1 cellular context compared by ENCODE assay signal in genomic region chr6:128339635-128340436, GRCh38.
TF ChIP-seq lines count a peak whose summit lies in the region.

No MANE protein-coding gene starts in this region.

TF ChIP-seq in HepG2, 621 proteins besides CTCF, POLR2A, EP300 and RAD21 (continued from another document and continues in another):
- TF ChIP-seq, protein P1, sequence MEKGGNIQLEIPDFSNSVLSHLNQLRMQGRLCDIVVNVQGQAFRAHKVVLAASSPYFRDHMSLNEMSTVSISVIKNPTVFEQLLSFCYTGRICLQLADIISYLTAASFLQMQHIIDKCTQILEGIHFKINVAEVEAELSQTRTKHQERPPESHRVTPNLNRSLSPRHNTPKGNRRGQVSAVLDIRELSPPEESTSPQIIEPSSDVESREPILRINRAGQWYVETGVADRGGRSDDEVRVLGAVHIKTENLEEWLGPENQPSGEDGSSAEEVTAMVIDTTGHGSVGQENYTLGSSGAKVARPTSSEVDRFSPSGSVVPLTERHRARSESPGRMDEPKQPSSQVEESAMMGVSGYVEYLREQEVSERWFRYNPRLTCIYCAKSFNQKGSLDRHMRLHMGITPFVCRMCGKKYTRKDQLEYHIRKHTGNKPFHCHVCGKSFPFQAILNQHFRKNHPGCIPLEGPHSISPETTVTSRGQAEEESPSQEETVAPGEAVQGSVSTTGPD (CRISPR knock-in tag; IDR thresholded peaks at IDR 0.05): peak; percentile 85; the same call in 1 of the 2 replicates
- TF ChIP-seq STAT5B (CRISPR knock-in tag; IDR thresholded peaks at IDR 0.05) (no peak), ZBTB42 (CRISPR knock-in tag; IDR thresholded peaks at IDR 0.05) (no peak), ZNF776 (CRISPR knock-in tag; IDR thresholded peaks at IDR 0.05) (no peak), TEAD3 (CRISPR knock-in tag; optimal IDR thresholded peaks at IDR 0.05; ENCODE audit: borderline replicate concordance) (no peak), ZNF138 (CRISPR knock-in tag; IDR thresholded peaks at IDR 0.05; ENCODE audit: low read depth) (no peak), SMAD3 (CRISPR knock-in tag; IDR thresholded peaks at IDR 0.05) (no peak), THYN1 (CRISPR knock-in tag; IDR thresholded peaks at IDR 0.05; ENCODE audit: borderline replicate concordance, low read depth) (no peak), PRPF4 (IDR thresholded peaks at IDR 0.05; ENCODE audit: low read depth, low read length, poor library complexity, severe bottlenecking) (no peak), ZNF567 (CRISPR knock-in tag; IDR thresholded peaks at IDR 0.05; ENCODE audit: borderline replicate concordance) (no peak), ATAD3A (CRISPR knock-in tag; IDR thresholded peaks at IDR 0.05) (no peak), ZNF10 (CRISPR knock-in tag; IDR thresholded peaks at IDR 0.05; ENCODE audit: borderline replicate concordance, low read depth) (no peak), ZBTB20 (CRISPR knock-in tag; IDR thresholded peaks at IDR 0.05; ENCODE audit: borderline replicate concordance, low read depth) (no peak), ZNF280D (CRISPR knock-in tag; IDR thresholded peaks at IDR 0.05) (no peak), DPF2 (CRISPR knock-in tag; IDR thresholded peaks at IDR 0.05; ENCODE audit: borderline replicate concordance, low read depth) (no peak; the same call in 1 of the 2 replicates), PTBP1 (IDR thresholded peaks at IDR 0.05; ENCODE audit: low read depth, low read length, poor library complexity, severe bottlenecking) (no peak), ZNF350 (CRISPR knock-in tag; IDR thresholded peaks at IDR 0.05; ENCODE audit: borderline replicate concordance, low read depth) (no peak), ISL2 (CRISPR knock-in tag; IDR thresholded peaks at IDR 0.05) (peak; percentile 2; the same call in 1 of the 2 replicates), GRHL1 (CRISPR knock-in tag; conservative IDR thresholded peaks at IDR 0.05) (no peak), ZNF335 (CRISPR knock-in tag; IDR thresholded peaks at IDR 0.05) (no peak), IRF9 (CRISPR knock-in tag; IDR thresholded peaks at IDR 0.05; ENCODE audit: borderline replicate concordance) (no peak), TARDBP (CRISPR knock-in tag; IDR thresholded peaks at IDR 0.05) (peak; percentile 50; the same call in 1 of the 2 replicates), ZNF549 (CRISPR knock-in tag; IDR thresholded peaks at IDR 0.05) (no peak), MEF2D (CRISPR knock-in tag; IDR thresholded peaks at IDR 0.05) (no peak), ZNF121 (CRISPR knock-in tag; IDR thresholded peaks at IDR 0.05) (no peak), ZNF446 (CRISPR knock-in tag; IDR thresholded peaks at IDR 0.05) (no peak), ZXDC (CRISPR knock-in tag; IDR thresholded peaks at IDR 0.05) (no peak), PHF5A (CRISPR knock-in tag; IDR thresholded peaks at IDR 0.05; ENCODE audit: low read depth, unreplicated experiment) (no peak), TBP (CRISPR knock-in tag; IDR thresholded peaks at IDR 0.05) (no peak), ZSCAN9 (CRISPR knock-in tag; IDR thresholded peaks at IDR 0.05; ENCODE audit: borderline replicate concordance) (no peak), RFX1 (IDR thresholded peaks at IDR 0.05) (no peak), MTF1 (CRISPR knock-in tag; IDR thresholded peaks at IDR 0.05) (no peak), ELF1 (CRISPR knock-in tag; IDR thresholded peaks at IDR 0.05) (no peak), ZFP1 (CRISPR knock-in tag; IDR thresholded peaks at IDR 0.05) (0 out of 2 replicates have a peak, but pooled peaks have one; percentile 27), ZNF619 (CRISPR knock-in tag; IDR thresholded peaks at IDR 0.05) (no peak), SRY (CRISPR knock-in tag; IDR thresholded peaks at IDR 0.05) (no peak), ZNF124 (CRISPR knock-in tag; IDR thresholded peaks at IDR 0.05) (no peak)
- TF ChIP-seq, protein P2, sequence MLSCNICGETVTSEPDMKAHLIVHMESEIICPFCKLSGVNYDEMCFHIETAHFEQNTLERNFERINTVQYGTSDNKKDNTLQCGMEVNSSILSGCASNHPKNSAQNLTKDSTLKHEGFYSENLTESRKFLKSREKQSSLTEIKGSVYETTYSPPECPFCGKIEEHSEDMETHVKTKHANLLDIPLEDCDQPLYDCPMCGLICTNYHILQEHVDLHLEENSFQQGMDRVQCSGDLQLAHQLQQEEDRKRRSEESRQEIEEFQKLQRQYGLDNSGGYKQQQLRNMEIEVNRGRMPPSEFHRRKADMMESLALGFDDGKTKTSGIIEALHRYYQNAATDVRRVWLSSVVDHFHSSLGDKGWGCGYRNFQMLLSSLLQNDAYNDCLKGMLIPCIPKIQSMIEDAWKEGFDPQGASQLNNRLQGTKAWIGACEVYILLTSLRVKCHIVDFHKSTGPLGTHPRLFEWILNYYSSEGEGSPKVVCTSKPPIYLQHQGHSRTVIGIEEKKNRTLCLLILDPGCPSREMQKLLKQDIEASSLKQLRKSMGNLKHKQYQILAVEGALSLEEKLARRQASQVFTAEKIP (CRISPR knock-in tag; IDR thresholded peaks at IDR 0.05; ENCODE audit: borderline replicate concordance): no peak
- TF ChIP-seq, protein P3, sequence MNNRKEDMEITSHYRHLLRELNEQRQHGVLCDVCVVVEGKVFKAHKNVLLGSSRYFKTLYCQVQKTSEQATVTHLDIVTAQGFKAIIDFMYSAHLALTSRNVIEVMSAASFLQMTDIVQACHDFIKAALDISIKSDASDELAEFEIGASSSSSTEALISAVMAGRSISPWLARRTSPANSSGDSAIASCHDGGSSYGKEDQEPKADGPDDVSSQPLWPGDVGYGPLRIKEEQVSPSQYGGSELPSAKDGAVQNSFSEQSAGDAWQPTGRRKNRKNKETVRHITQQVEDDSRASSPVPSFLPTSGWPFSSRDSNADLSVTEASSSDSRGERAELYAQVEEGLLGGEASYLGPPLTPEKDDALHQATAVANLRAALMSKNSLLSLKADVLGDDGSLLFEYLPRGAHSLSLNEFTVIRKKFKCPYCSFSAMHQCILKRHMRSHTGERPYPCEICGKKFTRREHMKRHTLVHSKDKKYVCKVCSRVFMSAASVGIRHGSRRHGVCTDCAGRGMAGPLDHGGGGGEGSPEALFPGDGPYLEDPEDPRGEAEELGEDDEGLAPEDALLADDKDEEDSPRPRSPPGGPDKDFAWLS (CRISPR knock-in tag; IDR thresholded peaks at IDR 0.05; ENCODE audit: borderline replicate concordance): no peak
- TF ChIP-seq, protein P4, sequence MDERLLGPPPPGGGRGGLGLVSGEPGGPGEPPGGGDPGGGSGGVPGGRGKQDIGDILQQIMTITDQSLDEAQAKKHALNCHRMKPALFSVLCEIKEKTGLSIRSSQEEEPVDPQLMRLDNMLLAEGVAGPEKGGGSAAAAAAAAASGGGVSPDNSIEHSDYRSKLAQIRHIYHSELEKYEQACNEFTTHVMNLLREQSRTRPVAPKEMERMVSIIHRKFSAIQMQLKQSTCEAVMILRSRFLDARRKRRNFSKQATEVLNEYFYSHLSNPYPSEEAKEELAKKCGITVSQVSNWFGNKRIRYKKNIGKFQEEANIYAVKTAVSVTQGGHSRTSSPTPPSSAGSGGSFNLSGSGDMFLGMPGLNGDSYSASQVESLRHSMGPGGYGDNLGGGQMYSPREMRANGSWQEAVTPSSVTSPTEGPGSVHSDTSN (CRISPR knock-in tag; IDR thresholded peaks at IDR 0.05): no peak
- TF ChIP-seq, protein P5, sequence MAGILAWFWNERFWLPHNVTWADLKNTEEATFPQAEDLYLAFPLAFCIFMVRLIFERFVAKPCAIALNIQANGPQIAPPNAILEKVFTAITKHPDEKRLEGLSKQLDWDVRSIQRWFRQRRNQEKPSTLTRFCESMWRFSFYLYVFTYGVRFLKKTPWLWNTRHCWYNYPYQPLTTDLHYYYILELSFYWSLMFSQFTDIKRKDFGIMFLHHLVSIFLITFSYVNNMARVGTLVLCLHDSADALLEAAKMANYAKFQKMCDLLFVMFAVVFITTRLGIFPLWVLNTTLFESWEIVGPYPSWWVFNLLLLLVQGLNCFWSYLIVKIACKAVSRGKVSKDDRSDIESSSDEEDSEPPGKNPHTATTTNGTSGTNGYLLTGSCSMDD (CRISPR knock-in tag; IDR thresholded peaks at IDR 0.05): no peak
- TF ChIP-seq, protein P6, sequence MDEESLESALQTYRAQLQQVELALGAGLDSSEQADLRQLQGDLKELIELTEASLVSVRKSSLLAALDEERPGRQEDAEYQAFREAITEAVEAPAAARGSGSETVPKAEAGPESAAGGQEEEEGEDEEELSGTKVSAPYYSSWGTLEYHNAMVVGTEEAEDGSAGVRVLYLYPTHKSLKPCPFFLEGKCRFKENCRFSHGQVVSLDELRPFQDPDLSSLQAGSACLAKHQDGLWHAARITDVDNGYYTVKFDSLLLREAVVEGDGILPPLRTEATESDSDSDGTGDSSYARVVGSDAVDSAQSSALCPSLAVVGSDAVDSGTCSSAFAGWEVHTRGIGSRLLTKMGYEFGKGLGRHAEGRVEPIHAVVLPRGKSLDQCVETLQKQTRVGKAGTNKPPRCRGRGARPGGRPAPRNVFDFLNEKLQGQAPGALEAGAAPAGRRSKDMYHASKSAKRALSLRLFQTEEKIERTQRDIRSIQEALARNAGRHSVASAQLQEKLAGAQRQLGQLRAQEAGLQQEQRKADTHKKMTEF (CRISPR knock-in tag; IDR thresholded peaks at IDR 0.05): no peak; the same call in 1 of the 2 replicates
- TF ChIP-seq, protein P7, sequence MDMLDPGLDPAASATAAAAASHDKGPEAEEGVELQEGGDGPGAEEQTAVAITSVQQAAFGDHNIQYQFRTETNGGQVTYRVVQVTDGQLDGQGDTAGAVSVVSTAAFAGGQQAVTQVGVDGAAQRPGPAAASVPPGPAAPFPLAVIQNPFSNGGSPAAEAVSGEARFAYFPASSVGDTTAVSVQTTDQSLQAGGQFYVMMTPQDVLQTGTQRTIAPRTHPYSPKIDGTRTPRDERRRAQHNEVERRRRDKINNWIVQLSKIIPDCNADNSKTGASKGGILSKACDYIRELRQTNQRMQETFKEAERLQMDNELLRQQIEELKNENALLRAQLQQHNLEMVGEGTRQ (IDR thresholded peaks at IDR 0.05; ENCODE audit: low read depth, low read length): no peak
- TF ChIP-seq, protein P7 (CRISPR knock-in tag; IDR thresholded peaks at IDR 0.05; ENCODE audit: borderline replicate concordance): no peak
